24 cellular contexts compared by ENCODE assay signal in genomic region chr5:14577079-14577725, GRCh38. TPM values are rescaled to one million over a fixed set of nuclear protein-coding genes. Genes with fewer than 3 reads are reported as not detected.
DNase-seq lines count a peak whose midpoint lies in the region; ATAC-seq, FAIRE-seq and TF ChIP-seq lines count a peak whose summit lies in the region.
"Had no signal": no experiment of that assay in that cellular context is flagged by ENCODE, and none has a peak within 500 bp of the region (broad histone marks: within the 10 kb centered on the region; RNA-seq: fewer than 3 reads in every experiment).

No MANE protein-coding gene starts in this region.

- no peak overlapping the region; the same call in 1 of the 2 replicates for H3K4me3 ChIP-seq in H7 (ENCODE audit: insufficient read depth, low read depth, low read length)
- peak overlapping the region; percentile 10 for H3K4me3 ChIP-seq in iPS-15b (ENCODE audit: low read depth, low read length)
- H3K4me3 ChIP-seq: GM23248, K562 had no signal

- H3K36me3 ChIP-seq in H7 (replicated peaks; ENCODE audit: control insufficient read depth, insufficient read depth, low read length) (no peaks in the 10 kb centered on the region), iPS-15b (ENCODE audit: control insufficient read depth, insufficient read depth, low read length) (no peaks in the 10 kb centered on the region)
- H3K36me3 ChIP-seq: BE2C had no signal

- ATAC-seq in HG03045 (IDR thresholded peaks at IDR 0.05; ENCODE audit: unreplicated experiment): no peak
- ATAC-seq: K562 had no signal

- H3K9me3 Mint-ChIP-seq in HFFc6 (peaks cover 7% of the 10 kb centered on the region), type B pancreatic cell (no peaks in the 10 kb centered on the region)
- H3K9me3 Mint-ChIP-seq: CD8-positive, alpha-beta memory T cell had no signal

- H3K9ac ChIP-seq in iPS-15b (ENCODE audit: low read depth, low read length): no peak overlapping the region
- H3K9ac ChIP-seq: GM23248 had no signal

- 0 out of 2 replicates have a peak, but pooled peaks cover 13% of the 10 kb centered on the region for H3K36me3 Mint-ChIP-seq in HFFc6 (ENCODE audit: low read depth)
- no peaks in the 10 kb centered on the region for H3K36me3 Mint-ChIP-seq in type B pancreatic cell
- H3K36me3 Mint-ChIP-seq: CD4-positive, CD25-positive, alpha-beta regulatory T cell had no signal

- DNase-seq in H7: peak; percentile 72
- DNase-seq in HFFc6: no peak
- DNase-seq in UCSD-AML1 (lab: John Stamatoyannopoulos, UW; ENCODE audit: unreplicated experiment): no peak
- DNase-seq in type B pancreatic cell (ENCODE audit: extremely low spot score, unreplicated experiment): no peak
- no peak for DNase-seq in urothelium cell line (ENCODE audit: low spot score)
- DNase-seq: ACHN; BE2C; C1 segment of cervical spinal cord; CD4-positive, CD25-positive, alpha-beta regulatory T cell; CD8-positive, alpha-beta memory T cell; COR-L47; DMS 273 treated with DMSO at 0.1 percent for 48 hours; DND-41; EL; GM23248; IMR-90 had no signal

- FAIRE-seq in urothelium cell line (lab: Jason Lieb, UNC): no peak
- FAIRE-seq: A204.1, G401.6, GM12891, GM19239, H54, K562 had no signal

- H3K4me3 Mint-ChIP-seq in HFFc6: no peak overlapping the region
- H3K4me3 Mint-ChIP-seq in type B pancreatic cell: no peak overlapping the region

- H3K27me3 ChIP-seq in H7 (ENCODE audit: control insufficient read depth, insufficient read depth, low read length): peaks cover 16% of the 10 kb centered on the region
- peaks cover 27% of the 10 kb centered on the region for H3K27me3 ChIP-seq in iPS-15b (ENCODE audit: control insufficient read depth, insufficient read depth, low read length)
- H3K27me3 ChIP-seq: BE2C had no signal

- H3K4me1 ChIP-seq in iPS-15b (ENCODE audit: control insufficient read depth, insufficient read depth, low read length): no peaks in the 10 kb centered on the region
- H3K4me1 ChIP-seq: BE2C had no signal

- H3K27ac Mint-ChIP-seq in HFFc6 (no peak overlapping the region), type B pancreatic cell (no peak overlapping the region)
- H3K27ac Mint-ChIP-seq: CD4-positive, CD25-positive, alpha-beta regulatory T cell; CD8-positive, alpha-beta memory T cell had no signal

- H3K27me3 Mint-ChIP-seq in HFFc6 (ENCODE audit: insufficient read depth) (peaks cover 40% of the 10 kb centered on the region), type B pancreatic cell (peaks cover 31% of the 10 kb centered on the region)

- TF ChIP-seq CTCF in HFFc6 (IDR thresholded peaks at IDR 0.05): peak; percentile 15; the same call in 1 of the 2 replicates
- no peak for TF ChIP-seq CTCF in type B pancreatic cell (conservative IDR thresholded peaks at IDR 0.05)

- H3K4me1 Mint-ChIP-seq in HFFc6 (ENCODE audit: low read depth) (peaks cover 24% of the 10 kb centered on the region), type B pancreatic cell (ENCODE audit: unreplicated experiment) (peaks cover 10% of the 10 kb centered on the region)

- H3K9me3 ChIP-seq in iPS-15b (ENCODE audit: control insufficient read depth, insufficient read depth, low read length): no peaks in the 10 kb centered on the region
- H3K9me3 ChIP-seq: BE2C had no signal

RNA-seq across cellular contexts. Expression of gene OTULINL, which starts 4.4 kb away (rescaled TPM):
- total RNA-seq in H7 (2014; rRNA removed; shearing (Covaris generic)): 2.7 and 3.3 TPM in 2 replicates
- 10 to 100 TPM in 4 of 6 experiments, 1 to 10 TPM in 2; 9.3 to 25.7 (median 21.7) TPM for total RNA-seq in HFFc6 (2021; fragmentation: NEBNext Ultra II Directional; extraction: Animal tissue kit (Norgen Biotek cat#: 25700))
- total RNA-seq in type B pancreatic cell (ENCODE audit: low replicate concordance): 7.1 and 11.4 TPM in 2 replicates
